In genomic region chr4:78779280-78779679, GRCh38 we compare ENCODE assay signal across 15 cellular contexts. TPM values are rescaled to one million over a fixed set of nuclear protein-coding genes. Genes with fewer than 3 reads are reported as not detected.
A peak's percentile ranks its signal among the peaks of the same experiment; 100 is the strongest.
DNase-seq lines count a peak whose midpoint lies in the region; ATAC-seq, FAIRE-seq and TF ChIP-seq lines count a peak whose summit lies in the region.
"Had no signal": no experiment of that assay in that cellular context is flagged by ENCODE, and none has a peak within 500 bp of the region (broad histone marks: within the 10 kb centered on the region; RNA-seq: fewer than 3 reads in every experiment).

No MANE protein-coding gene starts in this region.

- H3K9ac ChIP-seq in astrocyte (ENCODE audit: low read length): no peak overlapping the region

- no peaks in the 10 kb centered on the region for H3K9me3 Mint-ChIP-seq in astrocyte (ENCODE audit: unreplicated experiment)
- H3K9me3 Mint-ChIP-seq: activated T-cell treated with anti-CD3 and anti-CD28 coated beads, Interleukin-2, amount 50 U/mL, for 72 hours; CD4-positive, alpha-beta memory T cell; immature natural killer cell; neural crest cell had no signal

- no peak overlapping the region for H3K27ac ChIP-seq in astrocyte (ENCODE audit: low read depth, low read length)

- no peak for TF ChIP-seq CTCF in astrocyte (IDR thresholded peaks at IDR 0.05; ENCODE audit: insufficient read depth, low read depth, low read length)

- no peaks in the 10 kb centered on the region for H3K36me3 ChIP-seq in astrocyte (ENCODE audit: insufficient read depth, low read length)

- peaks cover 70% of the 10 kb centered on the region for H3K79me2 ChIP-seq in astrocyte (ENCODE audit: insufficient read depth, low read length)

- no peak overlapping the region for H3K4me3 ChIP-seq in astrocyte (ENCODE audit: insufficient read depth, low read depth, low read length)

- no peaks in the 10 kb centered on the region for H3K27me3 Mint-ChIP-seq in astrocyte (ENCODE audit: low read depth, unreplicated experiment)
- H3K27me3 Mint-ChIP-seq: activated CD4-positive, alpha-beta T cell treated with anti-CD3 and anti-CD28 coated beads for 36 hours; CD4-positive, alpha-beta memory T cell had no signal

- H3K36me3 Mint-ChIP-seq in astrocyte (ENCODE audit: low read depth, unreplicated experiment): no peaks in the 10 kb centered on the region
- H3K36me3 Mint-ChIP-seq: immature natural killer cell had no signal

- FAIRE-seq in astrocyte (lab: Jason Lieb, UNC): peak; percentile 26

- no peaks in the 10 kb centered on the region for H3K27me3 ChIP-seq in astrocyte (ENCODE audit: insufficient read depth, low read length)

- no peak overlapping the region for H3K27ac Mint-ChIP-seq in astrocyte (ENCODE audit: unreplicated experiment)
- H3K27ac Mint-ChIP-seq: activated CD4-positive, alpha-beta T cell treated with anti-CD3 and anti-CD28 coated beads for 36 hours; activated T-cell treated with anti-CD3 and anti-CD28 coated beads, Interleukin-2, amount 50 U/mL, for 72 hours; CD4-positive, alpha-beta memory T cell; immature natural killer cell had no signal

- peak overlapping the region; percentile 90 for H3K4me2 ChIP-seq in astrocyte (ENCODE audit: low read length)

- ATAC-seq in GM19395 (IDR thresholded peaks at IDR 0.05; ENCODE audit: unreplicated experiment) (peak; percentile 27), HG03469 (IDR thresholded peaks at IDR 0.05; ENCODE audit: unreplicated experiment) (no peak), GM21526 (IDR thresholded peaks at IDR 0.05; ENCODE audit: low FRiP score, unreplicated experiment) (no peak)
- ATAC-seq: activated CD4-positive, alpha-beta T cell treated with anti-CD3 and anti-CD28 coated beads for 36 hours; activated T-cell treated with anti-CD3 and anti-CD28 coated beads, Interleukin-2, amount 50 U/mL, for 72 hours had no signal

- no peak overlapping the region for H2AFZ ChIP-seq in astrocyte (ENCODE audit: low read depth, low read length)

- peak; percentile 46 for DNase-seq in EH (ENCODE audit: low read depth)
- DNase-seq in astrocyte (ENCODE audit: low read depth): peak; percentile 45
- DNase-seq in lung microvascular endothelial cell (ENCODE audit: low read depth in 2 of 2): peak; percentile 42 to 51
- DNase-seq in T-helper 9 cell: no peak
- DNase-seq in mucosa of gallbladder (ENCODE audit: low spot score): no peak
- DNase-seq: activated CD4-positive, alpha-beta T cell treated with anti-CD3 and anti-CD28 coated beads for 36 hours; activated T-cell treated with anti-CD3 and anti-CD28 coated beads, Interleukin-2, amount 50 U/mL, for 72 hours; CD4-positive, alpha-beta memory T cell; immature natural killer cell; NCI-H1105; NCI-H748 treated with DMSO at 0.1 percent for 48 hours had no signal

- H3K4me3 Mint-ChIP-seq in astrocyte (ENCODE audit: unreplicated experiment): no peak overlapping the region
- H3K4me3 Mint-ChIP-seq: activated CD4-positive, alpha-beta T cell treated with anti-CD3 and anti-CD28 coated beads for 36 hours; activated T-cell treated with anti-CD3 and anti-CD28 coated beads, Interleukin-2, amount 50 U/mL, for 72 hours; CD4-positive, alpha-beta memory T cell; immature natural killer cell; neural crest cell had no signal

- H3K4me1 ChIP-seq in astrocyte (ENCODE audit: insufficient read depth, low read length): peaks cover 19% of the 10 kb centered on the region

- peaks cover 41% of the 10 kb centered on the region for H4K20me1 ChIP-seq in astrocyte (ENCODE audit: insufficient read depth, low read length)

- H3K4me1 Mint-ChIP-seq in astrocyte (ENCODE audit: low read depth, unreplicated experiment): peaks cover 5% of the 10 kb centered on the region

- H3K9me3 ChIP-seq in astrocyte (ENCODE audit: insufficient read depth, low read depth, low read length): no peaks in the 10 kb centered on the region

RNA-seq across cellular contexts. Expression of gene BMP2K, which starts 3.1 kb away (rescaled TPM):
- total RNA-seq in astrocyte (29.8 and 33.3 TPM in 2 replicates), lung microvascular endothelial cell (87.0 and 121 TPM in 2 replicates), mucosa of gallbladder (42.0 TPM)

Comparison
In these comparisons a context has a peak if more than half of its experiments do, and no peak if none do; other contexts are left out.
1. DNase-seq: peak in EH (single experiment), astrocyte (single experiment) and lung microvascular endothelial cell (2 of 2); none in T-helper 9 cell (single experiment) and mucosa of gallbladder (single experiment).